8 cellular contexts compared by ENCODE assay signal in genomic region chr9:23803216-23803615, GRCh38. TPM values are rescaled to one million over a fixed set of nuclear protein-coding genes. Genes with fewer than 3 reads are reported as not detected.
"Had no signal": no experiment of that assay in that cellular context is flagged by ENCODE, and none has a peak within 500 bp of the region (broad histone marks: within the 10 kb centered on the region; RNA-seq: fewer than 3 reads in every experiment).

No MANE protein-coding gene starts in this region.

- H3K4me3 ChIP-seq: GM23248 had no signal

- H3K9ac ChIP-seq: GM23248 had no signal

- H2AFZ ChIP-seq: GM23248 had no signal

- H3K4me3 Mint-ChIP-seq: H9, IgD-negative memory B cell had no signal

- H3K27ac ChIP-seq: GM23248, HL-60 had no signal

- H3K9me3 Mint-ChIP-seq: H9 had no signal

- H3K36me3 Mint-ChIP-seq: IgD-negative memory B cell had no signal

- H3K27me3 Mint-ChIP-seq: IgD-negative memory B cell had no signal

- H3K27ac Mint-ChIP-seq: IgD-negative memory B cell had no signal

- FAIRE-seq: H1, H54, HepG2 had no signal

- ATAC-seq: HepG2 had no signal

- DNase-seq: GM23248, H9, HCEC 1CT had no signal

RNA-seq across cellular contexts. Expression of gene ELAVL2, which starts 22.8 kb away (rescaled TPM):
- total RNA-seq: GM23248, HepG2 had no signal
- polyA plus RNA-seq: HepG2, IgD-negative memory B cell had no signal
